Comparison of ENCODE assay signal across 29 cellular contexts in genomic region chr2:163850036-163850435, GRCh38.
"Had no signal": no experiment of that assay in that cellular context is flagged by ENCODE, and none has a peak within 500 bp of the region (broad histone marks: within the 10 kb centered on the region; RNA-seq: fewer than 3 reads in every experiment).

No MANE protein-coding gene starts in this region.

- H3K4me3 ChIP-seq: SK-N-MC had no signal

- H3K9me3 Mint-ChIP-seq: activated CD4-positive, alpha-beta memory T cell treated with anti-CD3 and anti-CD28 coated beads, Interleukin-2, amount 10 ng/mL, durations not matched to agents 7 days and 5 days had no signal

- H3K27me3 Mint-ChIP-seq: activated CD4-positive, alpha-beta memory T cell treated with anti-CD3 and anti-CD28 coated beads, Interleukin-2, amount 10 ng/mL, durations not matched to agents 7 days and 5 days; activated CD8-positive, alpha-beta memory T cell treated with anti-CD3 and anti-CD28 coated beads, Interleukin-2, amount 10 ng/mL, durations not matched to agents 7 days and 5 days; activated naive CD4-positive, alpha-beta T cell treated with anti-CD3 and anti-CD28 coated beads, Interleukin-2, amount 10 ng/mL, durations not matched to agents 7 days and 5 days; activated naive CD8-positive, alpha-beta T cell; activated naive CD8-positive, alpha-beta T cell treated with anti-CD3 and anti-CD28 coated beads, Interleukin-2, amount 50 U/mL, for 24 hours; IgD-negative memory B cell had no signal

- H3K4me1 Mint-ChIP-seq: activated CD4-positive, alpha-beta memory T cell treated with anti-CD3 and anti-CD28 coated beads, Interleukin-2, amount 10 ng/mL, durations not matched to agents 7 days and 5 days; activated CD8-positive, alpha-beta memory T cell treated with anti-CD3 and anti-CD28 coated beads, Interleukin-2, amount 10 ng/mL, durations not matched to agents 7 days and 5 days; activated naive CD4-positive, alpha-beta T cell treated with anti-CD3 and anti-CD28 coated beads, Interleukin-2, amount 10 ng/mL, durations not matched to agents 7 days and 5 days; activated naive CD8-positive, alpha-beta T cell treated with anti-CD3 and anti-CD28 coated beads, Interleukin-2, amount 50 U/mL, for 24 hours; brain; IgD-negative memory B cell had no signal

- ATAC-seq: activated CD8-positive, alpha-beta memory T cell treated with anti-CD3 and anti-CD28 coated beads, Interleukin-2, amount 10 ng/mL, durations not matched to agents 7 days and 5 days; activated naive CD8-positive, alpha-beta T cell treated with anti-CD3 and anti-CD28 coated beads, Interleukin-2, amount 50 U/mL, for 24 hours had no signal

- H3K4me3 Mint-ChIP-seq: activated CD4-positive, alpha-beta memory T cell treated with anti-CD3 and anti-CD28 coated beads, Interleukin-2, amount 10 ng/mL, durations not matched to agents 7 days and 5 days; activated CD8-positive, alpha-beta memory T cell treated with anti-CD3 and anti-CD28 coated beads, Interleukin-2, amount 10 ng/mL, durations not matched to agents 7 days and 5 days; activated naive CD4-positive, alpha-beta T cell treated with anti-CD3 and anti-CD28 coated beads, Interleukin-2, amount 10 ng/mL, durations not matched to agents 7 days and 5 days; activated naive CD8-positive, alpha-beta T cell; activated naive CD8-positive, alpha-beta T cell treated with anti-CD3 and anti-CD28 coated beads, Interleukin-2, amount 50 U/mL, for 24 hours; brain; IgD-negative memory B cell had no signal

- H3K36me3 Mint-ChIP-seq: activated CD8-positive, alpha-beta memory T cell treated with anti-CD3 and anti-CD28 coated beads, Interleukin-2, amount 10 ng/mL, durations not matched to agents 7 days and 5 days; activated naive CD4-positive, alpha-beta T cell treated with anti-CD3 and anti-CD28 coated beads, Interleukin-2, amount 10 ng/mL, durations not matched to agents 7 days and 5 days; activated naive CD8-positive, alpha-beta T cell; brain; IgD-negative memory B cell had no signal

- H3K27ac ChIP-seq: SK-N-MC, WERI-Rb-1 had no signal

- DNase-seq: activated CD4-positive, alpha-beta memory T cell treated with anti-CD3 and anti-CD28 coated beads, Interleukin-2, amount 10 ng/mL, durations not matched to agents 7 days and 5 days; activated CD4-positive, alpha-beta T cell treated with anti-CD3 and anti-CD28 coated beads for 1 hour; activated CD4-positive, alpha-beta T cell treated with anti-CD3 and anti-CD28 coated beads for 48 hours; activated CD4-positive, CD25-positive, alpha-beta regulatory T cell; activated CD8-positive, alpha-beta memory T cell treated with anti-CD3 and anti-CD28 coated beads for 24 hours; activated CD8-positive, alpha-beta memory T cell treated with anti-CD3 and anti-CD28 coated beads, Interleukin-2, amount 10 ng/mL, durations not matched to agents 7 days and 5 days; activated CD8-positive, alpha-beta memory T cell treated with anti-CD3 and anti-CD28 coated beads, Interleukin-2, amount 50 U/mL, for 48 hours; activated effector memory CD4-positive, alpha-beta T cell treated with Interleukin-2 at 50 U/mL for 16 hours; activated naive CD4-positive, alpha-beta T cell treated with anti-CD3 and anti-CD28 coated beads, Interleukin-2, amount 10 ng/mL, durations not matched to agents 7 days and 5 days; activated naive CD8-positive, alpha-beta T cell treated with anti-CD3 and anti-CD28 coated beads, Interleukin-2, amount 50 U/mL, for 24 hours; activated T-cell treated with anti-CD3 and anti-CD28 coated beads, Interleukin-2, amount 50 U/mL, for 48 hours; anterior cingulate cortex; Karpas-422; KBM-7; NCI-H1105 treated with DMSO at 0.1 percent for 48 hours; NCI-H1436; NCI-H1694; NCI-H1930; NCI-H2081 treated with DMSO at 0.1 percent for 48 hours; NCI-H345; NCI-H524 treated with DMSO at 0.1 percent for 48 hours; NK-92 treated with Interleukin-12 subunit alpha and Interleukin-12 subunit beta, amount 100 ng/mL, for 24 hours; Right ventricle myocardium superior; T1000; WERI-Rb-1 had no signal

- H3K27ac Mint-ChIP-seq: activated CD4-positive, alpha-beta memory T cell treated with anti-CD3 and anti-CD28 coated beads, Interleukin-2, amount 10 ng/mL, durations not matched to agents 7 days and 5 days; activated CD8-positive, alpha-beta memory T cell treated with anti-CD3 and anti-CD28 coated beads, Interleukin-2, amount 10 ng/mL, durations not matched to agents 7 days and 5 days; activated naive CD4-positive, alpha-beta T cell treated with anti-CD3 and anti-CD28 coated beads, Interleukin-2, amount 10 ng/mL, durations not matched to agents 7 days and 5 days; activated naive CD8-positive, alpha-beta T cell; activated naive CD8-positive, alpha-beta T cell treated with anti-CD3 and anti-CD28 coated beads, Interleukin-2, amount 50 U/mL, for 24 hours; brain; IgD-negative memory B cell had no signal

- H3K36me3 ChIP-seq: WERI-Rb-1 had no signal
